Comparison of ENCODE assay signal across 3 cellular contexts in the genomic region with DNA sequence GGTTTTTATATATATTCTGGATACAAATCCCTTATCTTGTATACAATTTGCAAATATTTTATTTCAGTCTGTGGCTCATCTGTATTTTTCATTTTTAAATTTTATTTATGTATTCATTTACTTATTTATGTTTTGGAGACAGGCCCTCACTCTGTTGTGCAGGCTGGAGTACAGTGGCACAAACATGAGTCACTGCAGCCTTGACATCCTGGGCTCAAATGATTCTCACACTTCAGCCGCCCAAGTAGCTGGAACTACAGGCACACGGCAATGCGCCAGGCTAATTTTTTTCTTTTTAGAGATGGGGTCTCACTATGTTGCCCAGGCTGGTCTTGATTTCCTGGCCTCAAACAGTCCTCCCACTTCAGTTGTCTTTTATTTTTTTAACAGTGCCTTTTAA.
"Had no signal": no experiment of that assay in that cellular context is flagged by ENCODE, and none has a peak within 500 bp of the region (broad histone marks: within the 10 kb centered on the region; RNA-seq: fewer than 3 reads in every experiment).

No MANE protein-coding gene starts in this region.

- DNase-seq: GDM1, GF-D8 had no signal

- H3K4me3 ChIP-seq: GM12878 had no signal
